ENCODE assay signal across 8 cellular contexts in the genomic region with DNA sequence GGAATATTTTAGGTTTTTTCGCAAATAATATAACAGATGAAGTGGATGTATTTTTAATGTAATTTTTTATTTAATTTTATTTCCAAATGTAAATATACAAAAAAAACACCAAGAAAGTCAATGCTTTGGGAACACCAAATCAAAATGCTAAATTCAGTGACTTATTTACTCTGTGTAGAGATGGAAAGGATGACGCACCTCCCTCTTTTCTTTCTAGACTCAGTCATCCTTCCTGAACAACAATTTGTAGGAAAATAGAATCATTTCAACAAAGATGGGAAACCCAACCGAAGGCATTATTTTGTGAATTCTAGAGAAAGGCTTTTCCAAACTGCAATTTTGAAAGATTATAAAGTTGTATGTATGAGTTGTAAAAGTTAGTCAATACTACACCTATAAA. TPM values are rescaled to one million over a fixed set of nuclear protein-coding genes. Genes with fewer than 3 reads are reported as not detected.
"Had no signal": no experiment of that assay in that cellular context is flagged by ENCODE, and none has a peak within 500 bp of the region (broad histone marks: within the 10 kb centered on the region; RNA-seq: fewer than 3 reads in every experiment).

No MANE protein-coding gene starts in this region.

- H2AFZ ChIP-seq: GM23338 had no signal

- DNase-seq: H9, HCEC 1CT had no signal

- H3K27ac Mint-ChIP-seq: GM23338, H9 had no signal

- FAIRE-seq: H1, HTR-8/SVneo, K562 had no signal

- H3K4me3 ChIP-seq: GM23338, K562 had no signal

- H3K9me3 Mint-ChIP-seq: GM23338, H9 had no signal

- H3K4me1 Mint-ChIP-seq: GM23338, H9 had no signal

- H3K4me2 ChIP-seq: GM23338 had no signal

- ATAC-seq: GM23338, K562 had no signal

- H3K4me3 Mint-ChIP-seq: GM23338, H9 had no signal

RNA-seq across cellular contexts. Expression of a gene that starts 57.7 kb away (rescaled TPM):
- total RNA-seq: GM23338, H1, H9, HT-29, IMR-90, K562 had no signal
- polyA plus RNA-seq: GM23338, H1, IMR-90, K562 had no signal
